13 cellular contexts compared by ENCODE assay signal in the genomic region with DNA sequence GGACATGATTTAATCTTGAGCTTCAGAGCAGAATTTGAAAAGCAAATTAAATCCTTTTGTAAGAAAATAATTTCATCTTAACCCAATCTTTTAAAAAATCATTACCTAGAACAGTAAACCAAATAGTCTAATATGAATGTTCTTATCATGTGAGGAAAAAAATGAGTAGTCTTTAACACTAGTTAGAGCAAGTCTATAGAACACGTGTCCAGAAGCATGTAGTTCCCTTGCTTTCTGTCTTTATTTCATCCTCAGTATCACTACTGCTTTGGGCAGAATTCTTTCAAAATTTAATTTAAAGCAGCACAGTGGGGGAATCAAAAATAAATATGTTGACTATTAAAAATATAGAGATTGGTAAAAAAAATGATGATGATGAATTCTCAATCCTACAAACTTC. TPM values are rescaled to one million over a fixed set of nuclear protein-coding genes. Genes with fewer than 3 reads are reported as not detected.
DNase-seq lines count a peak whose midpoint lies in the region; ATAC-seq and TF ChIP-seq lines count a peak whose summit lies in the region.
"Had no signal": no experiment of that assay in that cellular context is flagged by ENCODE, and none has a peak within 500 bp of the region (broad histone marks: within the 10 kb centered on the region; RNA-seq: fewer than 3 reads in every experiment).

No MANE protein-coding gene starts in this region.

- H3K9me3 Mint-ChIP-seq in Caco-2 (ENCODE audit: unreplicated experiment) (no peaks in the 10 kb centered on the region), nephron progenitor cell (no peaks in the 10 kb centered on the region)
- H3K9me3 Mint-ChIP-seq in dendritic cell treated with granulocyte-macrophage colony-stimulating factor and Interleukin-4, amounts not matched to agents 40 ng/mL and 50 ng/mL, for 4 days: no peaks in the 10 kb centered on the region
- H3K9me3 Mint-ChIP-seq: IgD-negative memory B cell had no signal

- peak overlapping the region; percentile 86 for H3K4me3 Mint-ChIP-seq in Caco-2 (ENCODE audit: unreplicated experiment)
- peak overlapping the region; percentile 85 for H3K4me3 Mint-ChIP-seq in dendritic cell treated with granulocyte-macrophage colony-stimulating factor and Interleukin-4, amounts not matched to agents 40 ng/mL and 50 ng/mL, for 4 days
- H3K4me3 Mint-ChIP-seq in nephron progenitor cell: peak overlapping the region; percentile 65

- ATAC-seq in HG03378 (IDR thresholded peaks at IDR 0.05; ENCODE audit: unreplicated experiment): no peak
- no peak for ATAC-seq in left colon

- TF ChIP-seq EP300 in ovary (IDR thresholded peaks at IDR 0.05): no peak

- H3K4me1 Mint-ChIP-seq in Caco-2 (ENCODE audit: low read depth, unreplicated experiment) (peaks cover 25% of the 10 kb centered on the region), nephron progenitor cell (peaks cover 49% of the 10 kb centered on the region)
- peaks cover 75% of the 10 kb centered on the region for H3K4me1 Mint-ChIP-seq in dendritic cell treated with granulocyte-macrophage colony-stimulating factor and Interleukin-4, amounts not matched to agents 40 ng/mL and 50 ng/mL, for 4 days (ENCODE audit: low read depth)

- H3K27me3 ChIP-seq in Caco-2 (replicated peaks; ENCODE audit: control insufficient read depth, insufficient read depth, low read length) (no peaks in the 10 kb centered on the region), HUES6 (ENCODE audit: control insufficient read depth, insufficient read depth, low read length) (no peaks in the 10 kb centered on the region), dorsolateral prefrontal cortex (peaks cover 0 to 28% (median 0%) of the 10 kb centered on the region in 45 donors), ovary (no peaks in the 10 kb centered on the region)

- no peak for DNase-seq in Caco-2
- no peak for DNase-seq in nephron progenitor cell
- DNase-seq in dorsolateral prefrontal cortex: no peak
- DNase-seq in ovary: no peak
- no peak for DNase-seq in left colon
- DNase-seq: activated CD4-positive, alpha-beta T cell treated with anti-CD3 and anti-CD28 coated beads, Interleukin-2, amount 50 U/mL, for 1 hour; dermis blood vessel endothelial cell; NCI-H446 treated with DMSO at 0.1 percent for 48 hours; tibial artery had no signal

- no peak for TF ChIP-seq POLR2A in ovary (IDR thresholded peaks at IDR 0.05)

- TF ChIP-seq CTCF in Caco-2 (IDR thresholded peaks at IDR 0.05; ENCODE audit: insufficient read depth in 1 of 2, low read depth in 1 of 2, low read length in 1 of 2, severe bottlenecking in 1 of 2, unreplicated experiment in 1 of 2) (no peak), nephron progenitor cell (IDR thresholded peaks at IDR 0.05) (no peak), dorsolateral prefrontal cortex (IDR thresholded peaks at IDR 0.05 in 54 of 56, conservative IDR thresholded peaks at IDR 0.05 in 2 of 56; ENCODE audit: low read depth in 1 of 56, partially characterized antibody in 56 of 56) (no peak), ovary (IDR thresholded peaks at IDR 0.05) (no peak)

- H3K27ac Mint-ChIP-seq in Caco-2 (ENCODE audit: unreplicated experiment) (peak overlapping the region; percentile 94), nephron progenitor cell (no peak overlapping the region)
- peak overlapping the region; percentile 99 for H3K27ac Mint-ChIP-seq in dendritic cell treated with granulocyte-macrophage colony-stimulating factor and Interleukin-4, amounts not matched to agents 40 ng/mL and 50 ng/mL, for 4 days
- H3K27ac Mint-ChIP-seq: IgD-negative memory B cell had no signal

- H3K4me1 ChIP-seq in Caco-2 (peaks cover 17% of the 10 kb centered on the region), HUES6 (ENCODE audit: control insufficient read depth, insufficient read depth, low read length) (peaks cover 53% of the 10 kb centered on the region), ovary (ENCODE audit: insufficient read depth) (peaks cover 2% of the 10 kb centered on the region)

- H3K36me3 ChIP-seq in Caco-2 (ENCODE audit: control insufficient read depth, insufficient read depth, low read length) (no peaks in the 10 kb centered on the region; the same call in 1 of the 2 replicates), HUES6 (ENCODE audit: control insufficient read depth, insufficient read depth, low read length) (peaks cover 6% of the 10 kb centered on the region; the same call in 1 of the 2 replicates), ovary (no peaks in the 10 kb centered on the region)
- H3K36me3 ChIP-seq: tibial artery had no signal

- CTCF ChIA-PET in Caco-2 (lab: Charles Lee): no interaction called here

- POLR2A ChIA-PET in Caco-2 (lab: Charles Lee): no interaction called here

- H3K27ac ChIP-seq in HUES6 (ENCODE audit: low read depth, low read length): peak overlapping the region; percentile 72
- H3K27ac ChIP-seq in dorsolateral prefrontal cortex: no peak overlapping the region
- no peak overlapping the region for H3K27ac ChIP-seq in ovary
- H3K27ac ChIP-seq: tibial artery had no signal

- BruUV-seq in Caco-2 (replicated peaks; lab: Mats Ljungman, UMichigan): no TSS peak

- H3K36me3 Mint-ChIP-seq in Caco-2 (ENCODE audit: insufficient read depth, unreplicated experiment) (peaks cover 11% of the 10 kb centered on the region), nephron progenitor cell (ENCODE audit: low read depth) (no peaks in the 10 kb centered on the region)
- peaks cover 83% of the 10 kb centered on the region for H3K36me3 Mint-ChIP-seq in dendritic cell treated with granulocyte-macrophage colony-stimulating factor and Interleukin-4, amounts not matched to agents 40 ng/mL and 50 ng/mL, for 4 days (ENCODE audit: low read depth)
- H3K36me3 Mint-ChIP-seq: IgD-negative memory B cell had no signal

- H3K4me3 ChIP-seq in Caco-2 (ENCODE audit: low read depth, low read length) (no peak overlapping the region), HUES6 (ENCODE audit: low read depth, low read length) (peak overlapping the region; percentile 72), dorsolateral prefrontal cortex (peak overlapping the region in 5 of 59 donors; percentile 5 to 64 (median 19)), ovary (no peak overlapping the region)
- H3K4me3 ChIP-seq: tibial artery had no signal

- intact Hi-C loops in Caco-2 (cut with micrococcal nuclease; ENCODE audit: unreplicated experiment) (loop anchor here (5.0 kb wide), 1 partner anchor 110 kb away; no protein-coding TSS in a partner anchor), dorsolateral prefrontal cortex (cut with DNase I) (no loop called here), ovary (cut with DNase I) (no loop called here), left colon (cut with DNase I, micrococcal nuclease) (no loop called here)
- intact Hi-C loops in dendritic cell treated with granulocyte-macrophage colony-stimulating factor and Interleukin-4, amounts not matched to agents 40 ng/mL and 50 ng/mL, for 4 days (cut with micrococcal nuclease): loop anchor here (5.0 kb wide), 1 partner anchor 65 kb away; no protein-coding TSS in a partner anchor

- H3K9me3 ChIP-seq in Caco-2: no peaks in the 10 kb centered on the region
- no peaks in the 10 kb centered on the region for H3K9me3 ChIP-seq in HUES6 (ENCODE audit: control insufficient read depth, insufficient read depth, low read depth, low read length)
- H3K9me3 ChIP-seq in ovary: no peaks in the 10 kb centered on the region
- H3K9me3 ChIP-seq: tibial artery had no signal

- no peaks in the 10 kb centered on the region for H3K27me3 Mint-ChIP-seq in Caco-2 (ENCODE audit: insufficient read depth, unreplicated experiment)
- no peaks in the 10 kb centered on the region for H3K27me3 Mint-ChIP-seq in dendritic cell treated with granulocyte-macrophage colony-stimulating factor and Interleukin-4, amounts not matched to agents 40 ng/mL and 50 ng/mL, for 4 days
- peaks cover 49% of the 10 kb centered on the region for H3K27me3 Mint-ChIP-seq in nephron progenitor cell (ENCODE audit: low read depth, poor library complexity)
- H3K27me3 Mint-ChIP-seq: IgD-negative memory B cell had no signal

- peak overlapping the region; percentile 81 for H3K9ac ChIP-seq in HUES6 (ENCODE audit: low read length)

- WGBS in ovary, 3 donors: 83 to 96% (median 84%) methylated on average over 1 of the region's 1 CpG

RNA-seq across cellular contexts. Expression of a gene that starts 2.1 kb away (rescaled TPM):
- total RNA-seq in Caco-2 (2022): 59.1 and 62.1 TPM in 2 replicates
- total RNA-seq in dorsolateral prefrontal cortex: 10 to 100 TPM in 4 of 120 experiments, 1 to 10 TPM in 112, under 1 TPM in 4; 0.47 to 18.9 (median 3.2) TPM
- total RNA-seq in ovary: 10 to 100 TPM in 4 of 7 donors, 1 to 10 TPM in 3; 4.2 to 92.8 (median 14.3) TPM
- polyA plus RNA-seq in ovary: 10 to 100 TPM in 1 of 2 donors, 1 to 10 TPM in 1; 2.7 to 10.3 TPM
- total RNA-seq in left colon: 100 to 1,000 TPM; 301 to 304 TPM

Comparison
In these comparisons a context has a peak if more than half of its experiments do, and no peak if none do; other contexts are left out.
1. intact Hi-C loops: an anchor here in Caco-2 (5.0 kb wide) and dendritic cell treated with granulocyte-macrophage colony-stimulating factor and Interleukin-4, amounts not matched to agents 40 ng/mL and 50 ng/mL, for 4 days (5.0 kb wide); none called in dorsolateral prefrontal cortex, ovary and left colon.